ENCODE assay signal across 16 cellular contexts in the genomic region with DNA sequence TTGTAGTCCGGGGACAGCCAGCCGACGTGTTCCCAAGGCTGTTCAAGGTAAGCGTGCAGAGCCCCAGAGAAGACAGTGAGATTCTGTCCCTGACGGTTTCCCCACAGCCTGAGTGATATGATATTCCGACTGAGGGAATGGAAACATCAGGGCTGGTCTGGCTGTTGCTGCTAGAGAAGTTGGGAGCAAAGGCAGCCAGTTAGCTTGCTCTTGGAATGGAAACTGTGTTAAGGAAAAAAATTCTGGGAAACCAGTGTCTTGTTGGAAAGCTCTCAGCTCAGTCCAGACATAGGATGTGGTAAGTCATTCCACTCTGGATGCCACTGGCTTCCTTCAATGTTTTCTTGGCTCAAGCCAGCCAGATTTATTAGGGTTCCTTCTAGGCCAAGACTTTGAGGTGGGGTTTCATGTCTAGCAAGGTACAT. TPM values are rescaled to one million over a fixed set of nuclear protein-coding genes. Genes with fewer than 3 reads are reported as not detected.
A peak's percentile ranks its signal among the peaks of the same experiment; 100 is the strongest.
DNase-seq lines count a peak whose midpoint lies in the region; ATAC-seq lines count a peak whose summit lies in the region.
"Had no signal": no experiment of that assay in that cellular context is flagged by ENCODE, and none has a peak within 500 bp of the region (broad histone marks: within the 10 kb centered on the region; RNA-seq: fewer than 3 reads in every experiment).

No MANE protein-coding gene starts in this region.

- in situ Hi-C loops in GM23248 (cut with MboI): no loop called here

- no peak overlapping the region for H3K4ac ChIP-seq in mesenchymal stem cell (ENCODE audit: low read depth in 1 of 2, low read length in 2 of 2)
- H3K4ac ChIP-seq in trophoblast cell (ENCODE audit: low read depth, low read length): no peak overlapping the region

- H4K91ac ChIP-seq in mesenchymal stem cell (ENCODE audit: low read length) (no peak overlapping the region), trophoblast cell (ENCODE audit: low read depth, low read length) (no peak overlapping the region)

- no peak overlapping the region for H3K18ac ChIP-seq in mesenchymal stem cell (ENCODE audit: low read depth in 1 of 2, low read length in 2 of 2)
- no peak overlapping the region for H3K18ac ChIP-seq in trophoblast cell (ENCODE audit: low read length)

- H2AFZ ChIP-seq in GM23248 (no peak overlapping the region), mesenchymal stem cell (ENCODE audit: low read depth, low read length) (no peak overlapping the region), trophoblast cell (ENCODE audit: insufficient read depth, low read length, poor library complexity) (no peak overlapping the region)
- H2AFZ ChIP-seq: parathyroid adenoma had no signal

- WGBS in GM23248 (ENCODE audit: low coverage in 1 of 2, low lambda C conversion rate in 2 of 2, missing lambda C conversion rate in 2 of 2), 2 experiments: 40 to 47% methylated on average over 5 to 6 of the region's 6 CpGs
- WGBS in mesenchymal stem cell: 98% methylated on average over 5 of the region's 6 CpGs
- no CpG with 5 or more reads among the region's 6 CpGs for WGBS in trophoblast cell (ENCODE audit: extremely low coverage, insufficient coverage, insufficient read length)

- H2BK12ac ChIP-seq in mesenchymal stem cell (ENCODE audit: low read length in 2 of 2): no peak overlapping the region
- H2BK12ac ChIP-seq in trophoblast cell (ENCODE audit: low read length): no peak overlapping the region

- no peak for ATAC-seq in HG02588 (IDR thresholded peaks at IDR 0.05; ENCODE audit: unreplicated experiment)
- ATAC-seq: activated T-helper 17 cell treated with anti-CD3 and anti-CD28 coated beads, Interleukin-2, amount 50 U/mL, for 72 hours; K562 had no signal

- peaks cover 40% of the 10 kb centered on the region for H3F3A ChIP-seq in GM23248 (ENCODE audit: insufficient read depth)

- H3K36me3 ChIP-seq in GM23248 (ENCODE audit: low read depth) (no peaks in the 10 kb centered on the region), mesenchymal stem cell (ENCODE audit: control insufficient read depth in 1 of 2, insufficient read depth in 2 of 2, low read depth in 1 of 2, low read length in 2 of 2) (peaks cover 20 to 22% of the 10 kb centered on the region in 2 experiments), trophoblast cell (ENCODE audit: control insufficient read depth in 1 of 2, insufficient read depth in 2 of 2, low read length in 2 of 2) (peaks cover 23 to 27% of the 10 kb centered on the region in 2 experiments)

- H3K79me2 ChIP-seq in GM23248 (ENCODE audit: insufficient read depth) (peaks cover 51% of the 10 kb centered on the region), trophoblast cell (ENCODE audit: control insufficient read depth, insufficient read depth, low read length, poor library complexity) (no peaks in the 10 kb centered on the region)

- H3K9me2 ChIP-seq in GM23248 (ENCODE audit: insufficient read depth): no peaks in the 10 kb centered on the region

- peaks cover 39% of the 10 kb centered on the region for H3K79me1 ChIP-seq in mesenchymal stem cell (replicated peaks; ENCODE audit: low read length, poor library complexity, severe bottlenecking)
- no peaks in the 10 kb centered on the region for H3K79me1 ChIP-seq in trophoblast cell (ENCODE audit: low read length)

- H2BK120ac ChIP-seq in mesenchymal stem cell (ENCODE audit: low read depth, low read length) (no peak overlapping the region), trophoblast cell (ENCODE audit: insufficient read depth, low read length, poor library complexity) (no peak overlapping the region)

- H4K8ac ChIP-seq in mesenchymal stem cell (ENCODE audit: low read length) (no peak overlapping the region), trophoblast cell (ENCODE audit: low read depth, low read length) (no peak overlapping the region)

- H3K14ac ChIP-seq in mesenchymal stem cell (ENCODE audit: low read length in 2 of 2): no peak overlapping the region
- H3K14ac ChIP-seq in trophoblast cell (ENCODE audit: low read length): no peak overlapping the region

- H3K4me1 ChIP-seq in GM23248 (ENCODE audit: insufficient read depth) (peaks cover 52% of the 10 kb centered on the region), mesenchymal stem cell (ENCODE audit: control insufficient read depth, insufficient read depth, low read depth, low read length) (peaks cover 32% of the 10 kb centered on the region), trophoblast cell (ENCODE audit: control insufficient read depth in 1 of 2, insufficient read depth in 2 of 2, low read length in 2 of 2) (no peaks in the 10 kb centered on the region)

- H3K27ac ChIP-seq in GM23248 (peak overlapping the region; percentile 98), cingulate gyrus (ENCODE audit: low read depth, low read length) (peak overlapping the region; percentile 69), mesenchymal stem cell (ENCODE audit: low read length, poor library complexity, severe bottlenecking) (peak overlapping the region; percentile 45), temporal lobe (ENCODE audit: low read depth, low read length) (peak overlapping the region; percentile 23), trophoblast cell (ENCODE audit: low read depth, low read length) (no peak overlapping the region)
- H3K27ac ChIP-seq: epithelial cell of prostate, parathyroid adenoma had no signal

- H2BK15ac ChIP-seq in mesenchymal stem cell (ENCODE audit: low read depth, poor library complexity, severe bottlenecking): no peak overlapping the region

- H4K12ac ChIP-seq in trophoblast cell (ENCODE audit: low read depth, low read length): no peak overlapping the region

- H3K4me3 ChIP-seq in GM23248 (no peak overlapping the region), mesenchymal stem cell (ENCODE audit: insufficient read depth in 1 of 2, low read depth in 1 of 2, low read length in 2 of 2) (peak overlapping the region in 1 of 2 experiments; percentile 23), trophoblast cell (ENCODE audit: low read depth, low read length) (no peak overlapping the region)
- H3K4me3 ChIP-seq: K562, Peyer's patch had no signal

- no peaks in the 10 kb centered on the region for H3K9me3 ChIP-seq in GM23248 (ENCODE audit: low read depth)
- H3K9me3 ChIP-seq in mesenchymal stem cell (ENCODE audit: control insufficient read depth, low read length): no peaks in the 10 kb centered on the region
- H3K9me3 ChIP-seq in trophoblast cell (ENCODE audit: insufficient read depth, low read depth, low read length): no peaks in the 10 kb centered on the region
- H3K9me3 ChIP-seq: Peyer's patch had no signal

- DNase-seq in GM23248 (peak; percentile 71), mesenchymal stem cell (peak; percentile 72), trophoblast cell (no peak), SW 1271 (lab: John Stamatoyannopoulos, UW) (no peak)
- DNase-seq in stimulated activated CD4-positive, alpha-beta T cell treated with anti-CD3 and anti-CD28 coated beads, Interleukin-12 subunit alpha, Interleukin-12 subunit beta, amount 100 ng/mL, for 4 hours: no peak
- DNase-seq: activated CD4-positive, alpha-beta memory T cell treated with anti-CD3 and anti-CD28 coated beads, Interleukin-2, amount 10 ng/mL, durations not matched to agents 7 days and 5 days; mesendoderm; NCI-H1417 treated with DMSO at 0.1 percent for 48 hours; Peyer's patch had no signal

- H3K23ac ChIP-seq in mesenchymal stem cell (ENCODE audit: low read length in 2 of 2) (no peak overlapping the region), trophoblast cell (ENCODE audit: low read length) (no peak overlapping the region)

- H3K27me3 ChIP-seq in GM23248 (replicated peaks; ENCODE audit: insufficient read depth) (no peaks in the 10 kb centered on the region), mesenchymal stem cell (ENCODE audit: control insufficient read depth in 1 of 2, insufficient read depth in 1 of 2, low read length in 2 of 2) (no peaks in the 10 kb centered on the region), trophoblast cell (ENCODE audit: insufficient read depth, low read length) (no peaks in the 10 kb centered on the region)
- H3K27me3 ChIP-seq: Peyer's patch had no signal

- peak overlapping the region; percentile 34 for H2AK5ac ChIP-seq in mesenchymal stem cell (ENCODE audit: low read length, severe bottlenecking)
- H2AK5ac ChIP-seq in trophoblast cell (ENCODE audit: low read length): no peak overlapping the region

- H4K20me1 ChIP-seq in GM23248 (ENCODE audit: insufficient read depth): no peaks in the 10 kb centered on the region

- H3K9ac ChIP-seq in GM23248 (peak overlapping the region; percentile 74), mesenchymal stem cell (ENCODE audit: low read length) (peak overlapping the region; percentile 73), trophoblast cell (ENCODE audit: low read length) (no peak overlapping the region)
- H3K9ac ChIP-seq: parathyroid adenoma had no signal

- peak overlapping the region; percentile 11 for H3K4me2 ChIP-seq in GM23248 (ENCODE audit: unreplicated experiment)
- no peak overlapping the region for H3K4me2 ChIP-seq in mesenchymal stem cell (ENCODE audit: low read length, poor library complexity, severe bottlenecking)
- no peak overlapping the region for H3K4me2 ChIP-seq in trophoblast cell (ENCODE audit: low read length)

- H2BK5ac ChIP-seq in mesenchymal stem cell (ENCODE audit: low read depth, low read length, poor library complexity, severe bottlenecking): no peak overlapping the region
- no peak overlapping the region for H2BK5ac ChIP-seq in trophoblast cell (ENCODE audit: low read depth, low read length, poor library complexity)

RNA-seq across cellular contexts. Expression of a gene that starts 8.8 kb away (rescaled TPM):
- total RNA-seq in GM23248 (2014; rRNA removed; shearing (Covaris generic)): 10.3 and 10.7 TPM in 2 replicates
- polyA plus RNA-seq in GM23248 (2016; fragmentation: Nextera tagmentation; extraction: Ambion mirVana): 7.6 and 8.3 TPM in 2 replicates
- polyA plus RNA-seq in mesenchymal stem cell (2013, experiment 1 of 2): 6.2 TPM
- polyA plus RNA-seq in mesenchymal stem cell (2013, experiment 2 of 2): 5.3 TPM
- total RNA-seq in temporal lobe: 33.9 TPM
- polyA plus RNA-seq in trophoblast cell (2013): 7.8 and 8.1 TPM in 2 replicates

RNA-seq across cellular contexts. Expression of a gene that starts 29.4 kb away (rescaled TPM):
- total RNA-seq in GM23248 (2014; rRNA removed; shearing (Covaris generic)): 8.1 and 9.5 TPM in 2 replicates
- polyA plus RNA-seq in GM23248 (2016; fragmentation: Nextera tagmentation; extraction: Ambion mirVana): 1.8 and 2.1 TPM in 2 replicates
- polyA plus RNA-seq in mesenchymal stem cell (2013, experiment 1 of 2): 7.5 TPM
- polyA plus RNA-seq in mesenchymal stem cell (2013, experiment 2 of 2): 8.0 TPM
- 75.0 TPM for total RNA-seq in temporal lobe
- polyA plus RNA-seq in trophoblast cell (2013): 7.4 and 8.1 TPM in 2 replicates

RNA-seq across cellular contexts. Expression of a gene that starts 51.0 kb away (rescaled TPM):
- total RNA-seq in GM23248 (2014; rRNA removed; shearing (Covaris generic)): not detected in 2 replicates
- not detected in 2 replicates for polyA plus RNA-seq in GM23248 (2016; fragmentation: Nextera tagmentation; extraction: Ambion mirVana)
- 0.28 TPM for polyA plus RNA-seq in mesenchymal stem cell (2013, experiment 1 of 2)
- polyA plus RNA-seq in mesenchymal stem cell (2013, experiment 2 of 2): 0.15 TPM
- 0.25 TPM for total RNA-seq in temporal lobe
- polyA plus RNA-seq in trophoblast cell (2013): 0.40 and 0.43 TPM in 2 replicates

RNA-seq across cellular contexts. Expression of a gene that starts 51.1 kb away (rescaled TPM):
- 12.5 and 15.9 TPM in 2 replicates for total RNA-seq in GM23248 (2014; rRNA removed; shearing (Covaris generic))
- 17.8 and 18.3 TPM in 2 replicates for polyA plus RNA-seq in GM23248 (2016; fragmentation: Nextera tagmentation; extraction: Ambion mirVana)
- 22.9 TPM for polyA plus RNA-seq in mesenchymal stem cell (2013, experiment 1 of 2)
- 23.8 TPM for polyA plus RNA-seq in mesenchymal stem cell (2013, experiment 2 of 2)
- total RNA-seq in temporal lobe: 5.9 TPM
- 11.4 and 11.5 TPM in 2 replicates for polyA plus RNA-seq in trophoblast cell (2013)

Comparison
In these comparisons a context has a peak if more than half of its experiments do, and no peak if none do; other contexts are left out.
1. DNase-seq: peak in GM23248 (single experiment) and mesenchymal stem cell (single experiment); none in trophoblast cell (0 of 2), SW 1271 (0 of 2) and stimulated activated CD4-positive, alpha-beta T cell treated with anti-CD3 and anti-CD28 coated beads, Interleukin-12 subunit alpha, Interleukin-12 subunit beta, amount 100 ng/mL, for 4 hours (single experiment).